Comparison of ENCODE assay signal across 22 cellular contexts in the genomic region with DNA sequence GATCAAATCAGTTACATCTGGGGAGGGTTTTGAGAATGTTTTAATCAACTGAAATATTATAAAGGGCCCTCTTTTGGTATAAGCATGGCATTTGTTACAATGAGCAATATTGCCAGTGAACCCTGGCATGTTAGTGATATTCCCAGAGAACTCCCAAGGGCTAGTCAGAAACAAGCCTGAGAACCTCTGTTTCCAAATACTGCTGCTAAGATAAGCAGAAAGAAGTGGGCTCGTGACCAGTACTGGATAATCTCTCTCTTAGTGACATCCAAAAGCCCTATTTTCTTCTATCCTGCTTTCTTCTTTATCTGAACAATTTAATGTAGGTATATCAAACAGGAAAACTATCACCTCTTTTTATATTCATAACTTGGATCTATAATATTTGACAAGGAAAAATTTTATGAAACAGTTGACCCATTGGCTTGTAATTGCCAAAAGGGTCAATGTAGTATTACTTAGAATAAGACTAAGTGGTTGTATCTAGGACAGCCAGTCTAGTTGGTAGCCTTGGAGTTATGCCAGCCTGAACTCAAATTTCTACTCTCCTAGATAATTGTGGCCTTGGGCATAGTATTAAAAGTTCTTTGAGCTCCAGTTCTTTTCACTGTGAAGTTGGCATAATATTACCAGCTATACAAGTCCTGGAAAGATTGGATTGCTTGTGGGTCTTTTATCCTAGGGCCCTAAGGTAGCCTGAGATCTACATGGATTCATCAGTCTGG. TPM values are rescaled to one million over a fixed set of nuclear protein-coding genes. Genes with fewer than 3 reads are reported as not detected.
"Had no signal": no experiment of that assay in that cellular context is flagged by ENCODE, and none has a peak within 500 bp of the region (broad histone marks: within the 10 kb centered on the region; RNA-seq: fewer than 3 reads in every experiment).

No MANE protein-coding gene starts in this region.

- H3K27me3 ChIP-seq: breast epithelium, colonic mucosa, dorsolateral prefrontal cortex, esophagus muscularis mucosa, upper lobe of left lung had no signal

- H3K27ac ChIP-seq: breast epithelium, colonic mucosa, dorsolateral prefrontal cortex, esophagus muscularis mucosa, lower lobe of right lung, upper lobe of left lung, WERI-Rb-1 had no signal

- H3K4me1 ChIP-seq: breast epithelium, colonic mucosa, esophagus muscularis mucosa had no signal

- H3K4me3 ChIP-seq: breast epithelium, colonic mucosa, dorsolateral prefrontal cortex, esophagus muscularis mucosa, lower lobe of right lung, upper lobe of left lung had no signal

- ATAC-seq: activated CD8-positive, alpha-beta T cell treated with anti-CD3 and anti-CD28 coated beads, Interleukin-2, amount 10 ng/mL, durations not matched to agents 7 days and 5 days; effector memory CD8-positive, alpha-beta T cell; lower lobe of right lung had no signal

- DNase-seq: activated CD4-positive, alpha-beta T cell treated with anti-CD3 and anti-CD28 coated beads, Interleukin-2, amount 50 U/mL, for 1 hour; activated CD4-positive, CD25-positive, alpha-beta regulatory T cell treated with anti-CD3 and anti-CD28 coated beads, Interleukin-2, amount 50 U/mL, for 72 hours; activated CD8-positive, alpha-beta T cell treated with anti-CD3 and anti-CD28 coated beads, Interleukin-2, amount 10 ng/mL, durations not matched to agents 7 days and 5 days; activated naive CD4-positive, alpha-beta T cell; colonic mucosa; dorsolateral prefrontal cortex; effector memory CD8-positive, alpha-beta T cell; lower lobe of right lung; mesendoderm; naive B cell; occipital lobe; posterior cingulate gyrus; stimulated activated CD4-positive, alpha-beta T cell treated with anti-CD3 and anti-CD28 coated beads, Interleukin-2, amount 100 ng/mL, for 48 hours; stimulated activated naive CD4-positive, alpha-beta T cell; upper lobe of left lung; WERI-Rb-1 had no signal

- H3K9me3 ChIP-seq: breast epithelium, colonic mucosa, esophagus muscularis mucosa, lower lobe of right lung, upper lobe of left lung had no signal

RNA-seq across cellular contexts. Expression of a gene that starts 59.1 kb away (rescaled TPM):
- total RNA-seq: activated CD8-positive, alpha-beta T cell treated with anti-CD3 and anti-CD28 coated beads, Interleukin-2, amount 10 ng/mL, durations not matched to agents 7 days and 5 days; astrocyte; colonic mucosa; endothelial cell of umbilical vein; esophagus muscularis mucosa; frontal cortex; occipital lobe had no signal
- polyA plus RNA-seq: endothelial cell of umbilical vein, neural cell had no signal
